ENCODE assay signal across 8 cellular contexts in the genomic region with DNA sequence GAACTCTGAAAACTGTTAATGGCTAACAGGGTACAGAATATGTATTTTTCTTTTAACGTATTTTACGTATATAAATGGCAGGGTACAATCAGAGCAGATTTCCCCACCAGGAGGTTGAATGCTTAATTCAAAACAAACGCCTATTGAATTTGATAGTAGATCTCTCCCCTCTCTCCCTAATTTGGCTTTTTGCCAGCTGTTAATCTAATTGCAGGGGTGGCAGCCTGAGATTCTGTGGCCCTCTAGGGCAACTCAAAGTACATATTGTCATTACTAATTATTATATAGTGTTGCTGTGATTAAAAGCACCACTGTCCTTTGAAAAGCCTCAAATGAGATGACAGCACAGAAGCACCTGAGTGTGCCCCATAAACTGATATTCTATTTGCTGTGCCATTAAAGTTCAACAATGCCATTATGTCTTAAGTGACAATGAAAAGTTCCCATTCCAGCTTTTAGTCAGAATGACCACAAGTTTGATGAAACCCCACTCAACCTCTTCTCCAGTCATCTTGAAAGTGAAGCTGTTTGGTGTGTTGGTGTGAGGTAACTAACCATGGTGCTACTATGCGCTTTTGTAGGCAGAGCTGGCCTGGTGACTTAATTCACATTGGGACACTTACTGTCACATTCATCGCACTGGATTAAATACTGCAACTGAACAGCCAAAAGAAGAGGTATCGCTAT.
DNase-seq lines count a peak whose midpoint lies in the region; ATAC-seq and TF ChIP-seq lines count a peak whose summit lies in the region.

No MANE protein-coding gene starts in this region.

- peaks cover 20 to 51% (median 28%) of the 10 kb centered on the region in 3 donors for H3K4me1 Mint-ChIP-seq in T-cell

- H3K4me1 ChIP-seq in spleen, result peaks cover 0 to 41% (median 17%) of the 10 kb centered on the region in 6 donors

- H3K36me3 Mint-ChIP-seq in T-cell, result no peaks in the 10 kb centered on the region

- DNase-seq in DMS153 (lab: John Stamatoyannopoulos, UW) (peak; percentile 81), T-cell (peak in 1 of 34 experiments; percentile 4), spleen (no peak), OCI-M1 (lab: John Stamatoyannopoulos, UW) (no peak), GM19238 (ENCODE audit: insufficient read length, low spot score) (no peak), GM19240 (ENCODE audit: insufficient read length, low spot score) (no peak)

- H3K9me3 Mint-ChIP-seq in T-cell, result no peaks in the 10 kb centered on the region

- no peaks in the 10 kb centered on the region for H3K36me3 ChIP-seq in spleen

- H3K4me3 Mint-ChIP-seq in T-cell, result peak overlapping the region; percentile 36 to 83 (median 44)

- POLR2A ChIA-PET in T-cell (lab: Charles Lee), result interaction anchor here in 1 of 2 donors (0.6 kb wide), 1 partner anchor 260 kb away, joined by 3 read pairs; no protein-coding TSS in a partner anchor

- peak overlapping the region in 1 of 8 donors; percentile 41 for H3K4me3 ChIP-seq in spleen

- peaks cover 3 to 13% of the 10 kb centered on the region in 2 donors for H3K27me3 Mint-ChIP-seq in T-cell

- TF ChIP-seq CTCF in spleen (IDR thresholded peaks at IDR 0.05 in 8 of 11, conservative IDR thresholded peaks at IDR 0.05 in 3 of 11), result no peak

- CTCF ChIA-PET in T-cell (lab: Charles Lee), result interaction anchor here in 1 of 2 donors (0.6 to 1.0 kb wide), 4 partner anchors 20 to 444 kb away, joined by 3 to 5 read pairs (median 3); no protein-coding TSS in a partner anchor

- ATAC-seq in GM19043 (IDR thresholded peaks at IDR 0.05; ENCODE audit: low read depth, unreplicated experiment) (peak; percentile 58), HG03280 (IDR thresholded peaks at IDR 0.05; ENCODE audit: unreplicated experiment) (peak; percentile 60), T-cell (replicated peaks in 1 of 4) (no peak)

- TF ChIP-seq POLR2A in spleen (IDR thresholded peaks at IDR 0.05), result no peak

- intact Hi-C loops in spleen (cut with DNase I; ENCODE audit: low total_unique reads), result no loop called here

- WGBS in spleen, 5 donors, result 63 to 81% (median 71%) methylated on average over 6 of the region's 6 CpGs

- H3K27ac Mint-ChIP-seq in T-cell, result peak overlapping the region; percentile 89 to 99

- no peaks in the 10 kb centered on the region for H3K9me3 ChIP-seq in spleen

- no peaks in the 10 kb centered on the region for H3K27me3 ChIP-seq in spleen (replicated peaks in 1 of 7)

- H3K27ac ChIP-seq in spleen, result peak overlapping the region; percentile 2 to 80 (median 58)

Comparison
In these comparisons a context has a peak if more than half of its experiments do, and no peak if none do; other contexts are left out.
1. ATAC-seq: peak in GM19043 (single experiment) and HG03280 (single experiment); none in T-cell (0 of 4).